In the genomic region with DNA sequence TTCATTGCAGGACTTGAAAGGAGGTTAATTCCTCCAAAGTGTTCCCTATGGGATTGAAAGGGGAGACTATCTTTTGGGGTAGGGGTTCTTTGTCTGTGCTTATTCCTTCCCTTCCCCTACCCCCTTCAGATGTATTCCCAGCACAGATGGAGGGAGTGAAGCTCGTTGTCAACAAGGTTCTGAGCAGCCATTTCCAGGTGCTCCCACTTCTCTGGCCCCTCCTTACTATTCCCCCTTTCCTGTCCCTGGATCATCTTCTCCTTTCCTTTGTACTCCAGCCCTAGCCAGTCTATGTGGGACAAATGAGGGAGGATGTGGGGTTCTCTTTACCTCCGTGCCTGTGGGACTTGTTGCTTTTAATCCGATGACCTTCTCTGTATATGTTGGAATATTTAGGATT, we compare ENCODE assay signal across 8 cellular contexts. TPM values are rescaled to one million over a fixed set of nuclear protein-coding genes. Genes with fewer than 3 reads are reported as not detected.
DNase-seq lines count a peak whose midpoint lies in the region; ATAC-seq and TF ChIP-seq lines count a peak whose summit lies in the region.

No MANE protein-coding gene starts in this region.

- H3K27ac Mint-ChIP-seq in activated naive CD8-positive, alpha-beta T cell treated with anti-CD3 and anti-CD28 coated beads, Interleukin-2, amount 50 U/mL, for 24 hours: peak overlapping the region; percentile 97
- H3K27ac Mint-ChIP-seq in type B pancreatic cell: peak overlapping the region; percentile 96

- H3K9me3 ChIP-seq in cardiac muscle cell (ENCODE audit: low read depth): no peaks in the 10 kb centered on the region
- H3K9me3 ChIP-seq in left lung: no peaks in the 10 kb centered on the region

- intact Hi-C loops in cardiac septum (cut with DNase I): loop anchor here (5.0 to 10.0 kb wide), 2 partner anchors 156 to 518 kb away; a partner anchor contains a TSS
- intact Hi-C loops in left lung (cut with DNase I): loop anchor here in 1 of 2 donors (10.0 kb wide), 1 partner anchor 158 kb away; no protein-coding TSS in a partner anchor

- H3K36me3 ChIP-seq in cardiac muscle cell (no peaks in the 10 kb centered on the region), left lung (peaks cover 0 to 29% of the 10 kb centered on the region in 2 donors)

- H3K36me3 Mint-ChIP-seq in activated naive CD8-positive, alpha-beta T cell treated with anti-CD3 and anti-CD28 coated beads, Interleukin-2, amount 50 U/mL, for 24 hours (ENCODE audit: low read depth): peaks cover 18% of the 10 kb centered on the region
- peaks cover 4% of the 10 kb centered on the region for H3K36me3 Mint-ChIP-seq in type B pancreatic cell

- H3K9me3 Mint-ChIP-seq in activated naive CD8-positive, alpha-beta T cell treated with anti-CD3 and anti-CD28 coated beads, Interleukin-2, amount 50 U/mL, for 24 hours: no peaks in the 10 kb centered on the region
- H3K9me3 Mint-ChIP-seq in type B pancreatic cell: no peaks in the 10 kb centered on the region

- no peak for ATAC-seq in activated naive CD8-positive, alpha-beta T cell treated with anti-CD3 and anti-CD28 coated beads, Interleukin-2, amount 50 U/mL, for 24 hours
- ATAC-seq in left lung (no peak), HG03175 (IDR thresholded peaks at IDR 0.05; ENCODE audit: unreplicated experiment) (no peak)

- peaks cover 34% of the 10 kb centered on the region for H3K4me1 Mint-ChIP-seq in activated naive CD8-positive, alpha-beta T cell treated with anti-CD3 and anti-CD28 coated beads, Interleukin-2, amount 50 U/mL, for 24 hours
- H3K4me1 Mint-ChIP-seq in type B pancreatic cell (ENCODE audit: unreplicated experiment): peaks cover 25% of the 10 kb centered on the region

- H3K27ac ChIP-seq in cardiac muscle cell: no peak overlapping the region
- H3K27ac ChIP-seq in left lung: peak overlapping the region in 1 of 2 donors; percentile 59

- peak overlapping the region; percentile 86 for H3K4me3 ChIP-seq in cardiac muscle cell
- peak overlapping the region; percentile 48 to 59 for H3K4me3 ChIP-seq in left lung

- H3K4me1 ChIP-seq in cardiac muscle cell (ENCODE audit: low read depth) (peaks cover 8% of the 10 kb centered on the region), left lung (peaks cover 11 to 37% of the 10 kb centered on the region in 2 donors)

- TF ChIP-seq CTCF in cardiac muscle cell (IDR thresholded peaks at IDR 0.05; ENCODE audit: low read depth, low read length): no peak
- TF ChIP-seq CTCF in left lung (IDR thresholded peaks at IDR 0.05): no peak
- no peak for TF ChIP-seq CTCF in type B pancreatic cell (conservative IDR thresholded peaks at IDR 0.05)

- peaks cover 2% of the 10 kb centered on the region for H3K27me3 Mint-ChIP-seq in activated naive CD8-positive, alpha-beta T cell treated with anti-CD3 and anti-CD28 coated beads, Interleukin-2, amount 50 U/mL, for 24 hours
- peaks cover 5% of the 10 kb centered on the region for H3K27me3 Mint-ChIP-seq in type B pancreatic cell

- DNase-seq in cardiac muscle cell (ENCODE audit: low read depth in 1 of 2, low spot score in 1 of 2) (no peak), cardiac septum (ENCODE audit: low spot score) (no peak), left lung (no peak), type B pancreatic cell (ENCODE audit: extremely low spot score, unreplicated experiment) (no peak), glomerular visceral epithelial cell (ENCODE audit: extremely low spot score) (no peak), occipital lobe (lab: John Stamatoyannopoulos, UW) (no peak)
- DNase-seq in activated naive CD8-positive, alpha-beta T cell treated with anti-CD3 and anti-CD28 coated beads, Interleukin-2, amount 50 U/mL, for 24 hours: no peak

- peak overlapping the region; percentile 98 for H3K4me3 Mint-ChIP-seq in activated naive CD8-positive, alpha-beta T cell treated with anti-CD3 and anti-CD28 coated beads, Interleukin-2, amount 50 U/mL, for 24 hours
- peak overlapping the region; percentile 100 for H3K4me3 Mint-ChIP-seq in type B pancreatic cell

- H3K27me3 ChIP-seq in cardiac muscle cell (no peaks in the 10 kb centered on the region), left lung (no peaks in the 10 kb centered on the region)

RNA-seq across cellular contexts. Expression of a gene that starts 0.9 kb away (rescaled TPM):
- 12.5 and 21.6 TPM in 2 replicates for total RNA-seq in cardiac muscle cell
- 12.6 and 13.6 TPM in 2 replicates for polyA plus RNA-seq in cardiac muscle cell
- 34.1 TPM for total RNA-seq in cardiac septum
- total RNA-seq in left lung: 10 to 100 TPM; 12.7 to 15.6 TPM
- total RNA-seq in type B pancreatic cell (ENCODE audit: low replicate concordance): 13.6 and 13.7 TPM in 2 replicates
- 20.1 TPM for total RNA-seq in occipital lobe

RNA-seq across cellular contexts. Expression of a gene that starts 3.3 kb away (rescaled TPM):
- total RNA-seq in cardiac muscle cell: 1.0 TPM in 1 of 2 replicates, not detected in the other
- 3.1 TPM in 1 of 2 replicates, not detected in the other for polyA plus RNA-seq in cardiac muscle cell
- total RNA-seq in cardiac septum: not detected
- total RNA-seq in left lung: not detected
- 39.5 and 238 TPM in 2 replicates for total RNA-seq in type B pancreatic cell (ENCODE audit: low replicate concordance)
- total RNA-seq in occipital lobe: not detected

RNA-seq across cellular contexts. Expression of a gene that starts 11.2 kb away (rescaled TPM):
- 0.33 TPM in 1 of 2 replicates, not detected in the other for total RNA-seq in cardiac muscle cell
- not detected in 2 replicates for polyA plus RNA-seq in cardiac muscle cell
- not detected for total RNA-seq in cardiac septum
- total RNA-seq in left lung: not detected
- not detected in 2 replicates for total RNA-seq in type B pancreatic cell (ENCODE audit: low replicate concordance)
- 0.47 TPM for total RNA-seq in occipital lobe

RNA-seq across cellular contexts. Expression of a gene that starts 11.7 kb away (rescaled TPM):
- total RNA-seq in cardiac muscle cell (not detected in 2 replicates), cardiac septum (11.4 TPM), left lung (100 to 1,000 TPM; 102 to 329 TPM), type B pancreatic cell (ENCODE audit: low replicate concordance) (0.80 TPM in 1 of 2 replicates, not detected in the other), occipital lobe (1.6 TPM)
- polyA plus RNA-seq in cardiac muscle cell: 0.50 TPM in 1 of 2 replicates, not detected in the other

RNA-seq across cellular contexts. Expression of a gene that starts 24.6 kb away (rescaled TPM):
- total RNA-seq in cardiac muscle cell: 183 and 204 TPM in 2 replicates
- 346 and 367 TPM in 2 replicates for polyA plus RNA-seq in cardiac muscle cell
- total RNA-seq in cardiac septum: 253 TPM
- 10 to 100 TPM; 67.7 to 78.6 TPM for total RNA-seq in left lung
- total RNA-seq in type B pancreatic cell (ENCODE audit: low replicate concordance): 93.1 and 97.4 TPM in 2 replicates
- 85.2 TPM for total RNA-seq in occipital lobe

Comparison
In these comparisons a context has a peak if more than half of its experiments do, and no peak if none do; other contexts are left out.
1. RNA of a gene that starts 3.3 kb away (total RNA-seq): 39.5 to 238 TPM in type B pancreatic cell; 1.0 TPM in cardiac muscle cell, not detected in occipital lobe (single experiment), not detected in cardiac septum (single experiment) and not detected in left lung; every median in the first group is over 10 times any median in the second.